14 cellular contexts compared by ENCODE assay signal in the genomic region with DNA sequence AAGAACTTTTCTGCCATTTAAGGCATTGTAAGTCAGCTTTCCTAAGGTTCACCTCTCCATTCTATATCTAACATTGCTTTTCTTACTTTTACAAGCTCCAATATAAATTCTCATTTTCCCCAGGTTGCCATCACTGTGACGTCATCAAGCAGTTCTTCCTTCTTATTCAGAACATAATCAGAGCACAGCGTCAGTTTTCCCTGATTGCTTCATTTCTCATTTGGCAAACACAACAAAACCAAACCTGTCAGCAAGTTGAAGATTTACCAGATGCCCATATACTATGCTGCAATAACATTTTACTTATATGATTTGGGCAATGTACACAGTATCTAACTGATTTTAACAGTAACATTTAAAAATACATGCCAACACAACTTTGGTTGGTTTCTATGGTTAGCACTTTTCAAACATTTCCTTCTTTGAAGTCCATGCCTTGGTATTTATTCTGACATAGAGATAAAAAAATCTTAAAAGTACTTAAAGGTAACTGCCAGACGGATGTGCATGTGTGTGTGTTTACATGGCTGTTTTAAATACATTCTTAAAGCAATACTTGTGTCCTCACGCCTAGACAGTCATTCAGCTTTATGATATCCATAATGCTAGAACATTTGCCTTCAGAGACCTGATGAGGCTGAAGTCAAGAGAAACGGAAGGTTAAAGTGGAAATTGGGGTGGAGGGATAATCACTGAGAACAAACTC.
DNase-seq lines count a peak whose midpoint lies in the region; ATAC-seq and TF ChIP-seq lines count a peak whose summit lies in the region.
"Had no signal": no experiment of that assay in that cellular context is flagged by ENCODE, and none has a peak within 500 bp of the region (broad histone marks: within the 10 kb centered on the region; RNA-seq: fewer than 3 reads in every experiment).

No MANE protein-coding gene starts in this region.

- peak overlapping the region; percentile 94; the same call in 1 of the 2 replicates for H3K18ac ChIP-seq in IMR-90 (ENCODE audit: low read depth, low read length)
- H3K18ac ChIP-seq in mesenchymal stem cell (ENCODE audit: low read depth in 1 of 2, low read length in 2 of 2) = no peak overlapping the region

- no peak for TF ChIP-seq RAD21 in IMR-90 (IDR thresholded peaks at IDR 0.05; ENCODE audit: low read length)

- H2BK15ac ChIP-seq in IMR-90 (ENCODE audit: low read depth, low read length) = peak overlapping the region; percentile 49; the same call in 1 of the 3 replicates
- no peak overlapping the region for H2BK15ac ChIP-seq in mesenchymal stem cell (ENCODE audit: low read depth, poor library complexity, severe bottlenecking)

- H3K36me3 ChIP-seq in ACC112 (ENCODE audit: insufficient read depth, low read length) (no peaks in the 10 kb centered on the region), IMR-90 (ENCODE audit: control insufficient read depth, insufficient read depth, low read length) (no peaks in the 10 kb centered on the region; the same call in 1 of the 2 replicates), colonic mucosa (no peaks in the 10 kb centered on the region), mesenchymal stem cell (ENCODE audit: control insufficient read depth in 1 of 2, insufficient read depth in 2 of 2, low read depth in 1 of 2, low read length in 2 of 2) (no peaks in the 10 kb centered on the region)

- dilution Hi-C loops in IMR-90 (cut with HindIII; ENCODE audit: low sequenced_read_pairs, unreplicated experiment) = no loop called here

- H3K9ac ChIP-seq in IMR-90 (ENCODE audit: low read depth, low read length) = no peak overlapping the region; the same call in 1 of the 2 replicates
- H3K9ac ChIP-seq in colonic mucosa (ENCODE audit: low read depth in 2 of 2, low read length in 2 of 2) = no peak overlapping the region
- no peak overlapping the region for H3K9ac ChIP-seq in mesenchymal stem cell (ENCODE audit: low read length)

- POLR2A ChIA-PET in IMR-90 (lab: Charles Lee; ENCODE audit: unreplicated experiment) = no interaction called here
- POLR2A ChIA-PET in activated CD8-positive, alpha-beta T cell treated with anti-CD3 and anti-CD28 coated beads for 36 hours (lab: Charles Lee) = no interaction called here

- H2AK5ac ChIP-seq in IMR-90 (ENCODE audit: low read depth, low read length) (peak overlapping the region; percentile 20; the same call in 1 of the 2 replicates), mesenchymal stem cell (ENCODE audit: low read length, severe bottlenecking) (no peak overlapping the region)

- H2BK12ac ChIP-seq in mesenchymal stem cell (ENCODE audit: low read length in 2 of 2) = no peak overlapping the region

- H3K4me3 ChIP-seq in ACC112 (ENCODE audit: low read depth, low read length) = peak overlapping the region; percentile 72; the same call in 1 of the 2 replicates
- peak overlapping the region; percentile 5; the same call in 1 of the 2 replicates for H3K4me3 ChIP-seq in IMR-90 (ENCODE audit: insufficient read depth, low read depth, low read length)
- no peak overlapping the region for H3K4me3 ChIP-seq in colonic mucosa
- H3K4me3 ChIP-seq in mesenchymal stem cell (ENCODE audit: insufficient read depth in 1 of 2, low read depth in 1 of 2, low read length in 2 of 2) = no peak overlapping the region

- H3K23ac ChIP-seq in IMR-90 (ENCODE audit: low read depth, low read length) = peak overlapping the region; percentile 39; the same call in 1 of the 2 replicates
- no peak overlapping the region for H3K23ac ChIP-seq in mesenchymal stem cell (ENCODE audit: low read length in 2 of 2)

- H3K36me3 Mint-ChIP-seq in activated CD8-positive, alpha-beta T cell treated with anti-CD3 and anti-CD28 coated beads for 36 hours (ENCODE audit: low read depth) = peaks cover 4% of the 10 kb centered on the region

- H2BK120ac ChIP-seq in IMR-90 (ENCODE audit: low read depth, low read length) = peak overlapping the region; percentile 93
- H2BK120ac ChIP-seq in mesenchymal stem cell (ENCODE audit: low read depth, low read length) = no peak overlapping the region

- H3K9me3 Mint-ChIP-seq in activated CD8-positive, alpha-beta T cell treated with anti-CD3 and anti-CD28 coated beads for 36 hours = no peaks in the 10 kb centered on the region
- H3K9me3 Mint-ChIP-seq: stimulated activated memory B cell treated with anti-CD40 and anti-IgM and Interleukin-4, amounts not matched to agents 10 μg/mL and 1 μg/mL and 100 μg/mL, for 72 hours had no signal

- H3K4me1 Mint-ChIP-seq in activated CD8-positive, alpha-beta T cell treated with anti-CD3 and anti-CD28 coated beads for 36 hours (ENCODE audit: low read depth) = peaks cover 54% of the 10 kb centered on the region

- H3K27ac ChIP-seq in ACC112 (ENCODE audit: low read depth, low read length) = peak overlapping the region; percentile 89
- H3K27ac ChIP-seq in IMR-90 (ENCODE audit: insufficient read depth, low read length) = peak overlapping the region; percentile 36; the same call in 1 of the 2 replicates
- peak overlapping the region; percentile 12 for H3K27ac ChIP-seq in colonic mucosa
- H3K27ac ChIP-seq in mesenchymal stem cell (ENCODE audit: low read length, poor library complexity, severe bottlenecking) = peak overlapping the region; percentile 1

- H2BK5ac ChIP-seq in IMR-90 (ENCODE audit: low read depth, low read length, poor library complexity, severe bottlenecking) = peak overlapping the region; percentile 98
- H2BK5ac ChIP-seq in mesenchymal stem cell (ENCODE audit: low read depth, low read length, poor library complexity, severe bottlenecking) = no peak overlapping the region

- peaks cover 7% of the 10 kb centered on the region; the same call in 1 of the 2 replicates for H3K9me1 ChIP-seq in IMR-90 (ENCODE audit: insufficient read depth, low read length)

- H2BK20ac ChIP-seq in IMR-90 (ENCODE audit: low read depth, low read length) = peak overlapping the region; percentile 54

- CTCF ChIA-PET in IMR-90 (lab: Yijun Ruan, JAX) = no interaction called here
- CTCF ChIA-PET in activated CD8-positive, alpha-beta T cell treated with anti-CD3 and anti-CD28 coated beads for 36 hours (lab: Charles Lee) = no interaction called here

- TF ChIP-seq CTCF in IMR-90 (conservative IDR thresholded peaks at IDR 0.05; ENCODE audit: low read depth, low read length) (no peak), colonic mucosa (IDR thresholded peaks at IDR 0.05) (no peak)
- no peak for TF ChIP-seq CTCF in activated CD8-positive, alpha-beta T cell treated with anti-CD3 and anti-CD28 coated beads for 36 hours (IDR thresholded peaks at IDR 0.05)

- H4K91ac ChIP-seq in IMR-90 (ENCODE audit: insufficient read depth, low read depth, low read length) (peak overlapping the region; percentile 76; the same call in 1 of the 2 replicates), mesenchymal stem cell (ENCODE audit: low read length) (no peak overlapping the region)

- H4K5ac ChIP-seq in IMR-90 (ENCODE audit: low read depth, low read length) = peak overlapping the region; percentile 86; the same call in 1 of the 2 replicates

- H3K4me1 ChIP-seq in ACC112 (ENCODE audit: control insufficient read depth, insufficient read depth, low read length, unreplicated experiment) = peaks cover 34% of the 10 kb centered on the region
- peaks cover 11% of the 10 kb centered on the region for H3K4me1 ChIP-seq in IMR-90 (ENCODE audit: control insufficient read depth, insufficient read depth, low read length)
- H3K4me1 ChIP-seq in colonic mucosa = no peaks in the 10 kb centered on the region
- peaks cover 1% of the 10 kb centered on the region for H3K4me1 ChIP-seq in mesenchymal stem cell (ENCODE audit: control insufficient read depth, insufficient read depth, low read depth, low read length)

- no peak for ATAC-seq in IMR-90 (ENCODE audit: low read depth)
- ATAC-seq in GM19463 (IDR thresholded peaks at IDR 0.05; ENCODE audit: unreplicated experiment) = no peak
- ATAC-seq in activated CD8-positive, alpha-beta T cell treated with anti-CD3 and anti-CD28 coated beads for 36 hours = no peak
- ATAC-seq: left lobe of liver had no signal

- peak overlapping the region; percentile 10 to 79 for H4K8ac ChIP-seq in IMR-90 (ENCODE audit: low read depth in 2 of 2, low read length in 2 of 2)
- H4K8ac ChIP-seq in mesenchymal stem cell (ENCODE audit: low read length) = no peak overlapping the region

- no peaks in the 10 kb centered on the region for H3K27me3 ChIP-seq in ACC112 (ENCODE audit: insufficient read depth, low read length)
- no peaks in the 10 kb centered on the region for H3K27me3 ChIP-seq in IMR-90 (ENCODE audit: control insufficient read depth, insufficient read depth, low read length)
- no peaks in the 10 kb centered on the region for H3K27me3 ChIP-seq in colonic mucosa
- no peaks in the 10 kb centered on the region for H3K27me3 ChIP-seq in mesenchymal stem cell (ENCODE audit: control insufficient read depth in 1 of 2, insufficient read depth in 1 of 2, low read length in 2 of 2)

- in situ Hi-C loops in IMR-90 (cut with MboI; ENCODE audit: low sequenced_read_pairs) = no loop called here

- H3K14ac ChIP-seq in IMR-90 (replicated peaks; ENCODE audit: low read depth, low read length) = peak overlapping the region; percentile 81
- H3K14ac ChIP-seq in mesenchymal stem cell (ENCODE audit: low read length in 2 of 2) = no peak overlapping the region

- peaks cover 4% of the 10 kb centered on the region; the same call in 1 of the 2 replicates for H4K20me1 ChIP-seq in IMR-90 (ENCODE audit: insufficient read depth, low read length)

- H3K27ac Mint-ChIP-seq in activated CD8-positive, alpha-beta T cell treated with anti-CD3 and anti-CD28 coated beads for 36 hours = no peak overlapping the region
- H3K27ac Mint-ChIP-seq: stimulated activated memory B cell treated with anti-CD40 and anti-IgM and Interleukin-4, amounts not matched to agents 10 μg/mL and 1 μg/mL and 100 μg/mL, for 72 hours had no signal

- H3K79me1 ChIP-seq in IMR-90 (ENCODE audit: low read depth in 1 of 2, low read length in 2 of 2) (peaks cover 6 to 30% of the 10 kb centered on the region in 2 experiments; a peak in 3 of 4 replicates), mesenchymal stem cell (replicated peaks; ENCODE audit: low read length, poor library complexity, severe bottlenecking) (peaks cover 9% of the 10 kb centered on the region)

- TF ChIP-seq POLR2A in IMR-90 (IDR thresholded peaks at IDR 0.05; ENCODE audit: low read depth, low read length) = no peak

- intact Hi-C loops in IMR-90 (cut with micrococcal nuclease) = loop anchor here (5.0 kb wide), 1 partner anchor 342 kb away; no protein-coding TSS in a partner anchor
- intact Hi-C loops in colonic mucosa (cut with DNase I) = no loop called here
- intact Hi-C loops in activated CD8-positive, alpha-beta T cell treated with anti-CD3 and anti-CD28 coated beads for 36 hours (cut with micrococcal nuclease) = no loop called here

- no peak overlapping the region for H3K4me3 Mint-ChIP-seq in activated CD8-positive, alpha-beta T cell treated with anti-CD3 and anti-CD28 coated beads for 36 hours
- H3K4me3 Mint-ChIP-seq: nephron progenitor cell; stimulated activated memory B cell treated with anti-CD40 and anti-IgM and Interleukin-4, amounts not matched to agents 10 μg/mL and 1 μg/mL and 100 μg/mL, for 72 hours had no signal

- peak overlapping the region; percentile 92; the same call in 1 of the 2 replicates for H3K4me2 ChIP-seq in IMR-90 (ENCODE audit: low read depth, low read length)
- H3K4me2 ChIP-seq in mesenchymal stem cell (ENCODE audit: low read length, poor library complexity, severe bottlenecking) = no peak overlapping the region

- 80% methylated on average over 1 of the region's 5 CpGs; no CpG with 5 or more reads in 1 of the 2 experiments for WGBS in IMR-90 (ENCODE audit: extremely low coverage in 2 of 2, insufficient read length in 1 of 2), 2 experiments
- 82% methylated on average over 2 of the region's 5 CpGs for WGBS in mesenchymal stem cell

- H3K27me3 Mint-ChIP-seq in activated CD8-positive, alpha-beta T cell treated with anti-CD3 and anti-CD28 coated beads for 36 hours = no peaks in the 10 kb centered on the region
- H3K27me3 Mint-ChIP-seq: stimulated activated memory B cell treated with anti-CD40 and anti-IgM and Interleukin-4, amounts not matched to agents 10 μg/mL and 1 μg/mL and 100 μg/mL, for 72 hours had no signal

- BruUV-seq in IMR-90 (replicated peaks; lab: Mats Ljungman, UMichigan) = no TSS peak

- H3K56ac ChIP-seq in IMR-90 (ENCODE audit: extremely low read depth, insufficient read depth, low read length) = peak overlapping the region; percentile 82; the same call in 1 of the 2 replicates

- H3K79me2 ChIP-seq in ACC112 (ENCODE audit: control insufficient read depth, insufficient read depth, low read length, unreplicated experiment) = peaks cover 6% of the 10 kb centered on the region

- H2AK9ac ChIP-seq in IMR-90 (replicated peaks; ENCODE audit: low read depth, low read length, poor library complexity) = no peak overlapping the region

- DNase-seq in IMR-90 (peak; percentile 42), colonic mucosa (peak; percentile 42), mesenchymal stem cell (peak; percentile 84), NCI-H345 treated with DMSO at 0.1 percent for 48 hours (lab: John Stamatoyannopoulos, UW; ENCODE audit: unreplicated experiment) (no peak), DMS53 (lab: John Stamatoyannopoulos, UW) (no peak)
- no peak for DNase-seq in activated CD8-positive, alpha-beta T cell treated with anti-CD3 and anti-CD28 coated beads for 36 hours
- DNase-seq: activated gamma-delta T cell, NCI-H1092, nephron progenitor cell, Right ventricle myocardium superior had no signal

- H3K4ac ChIP-seq in IMR-90 (ENCODE audit: low read depth, low read length) (peak overlapping the region; percentile 93), mesenchymal stem cell (ENCODE audit: low read depth in 1 of 2, low read length in 2 of 2) (no peak overlapping the region)

- no peaks in the 10 kb centered on the region for H3K9me3 ChIP-seq in IMR-90 (ENCODE audit: control insufficient read depth, insufficient read depth, low read length)
- H3K9me3 ChIP-seq in colonic mucosa = no peaks in the 10 kb centered on the region
- no peaks in the 10 kb centered on the region for H3K9me3 ChIP-seq in mesenchymal stem cell (ENCODE audit: control insufficient read depth, low read length)

- no peak overlapping the region for H2AFZ ChIP-seq in ACC112 (ENCODE audit: low read length, unreplicated experiment)
- H2AFZ ChIP-seq in IMR-90 (replicated peaks; ENCODE audit: low read length, poor library complexity) = no peak overlapping the region
- H2AFZ ChIP-seq in mesenchymal stem cell (ENCODE audit: low read depth, low read length) = no peak overlapping the region

Comparison
In these comparisons a context has a peak if more than half of its experiments do, and no peak if none do; other contexts are left out.
1. H3K27ac ChIP-seq: peak in every context shown above with its lines; median percentile 89 in ACC112; 36 in IMR-90; 12 in colonic mucosa; 1 in mesenchymal stem cell.
2. H3K4me3 ChIP-seq: peak in ACC112 (single experiment) and IMR-90 (single experiment); none in colonic mucosa (single experiment) and mesenchymal stem cell (0 of 2).
3. DNase-seq: peak in IMR-90 (single experiment), colonic mucosa (single experiment) and mesenchymal stem cell (single experiment); none in NCI-H345 treated with DMSO at 0.1 percent for 48 hours (single experiment), activated CD8-positive, alpha-beta T cell treated with anti-CD3 and anti-CD28 coated beads for 36 hours (single experiment) and DMS53 (single experiment).